In the genomic region with DNA sequence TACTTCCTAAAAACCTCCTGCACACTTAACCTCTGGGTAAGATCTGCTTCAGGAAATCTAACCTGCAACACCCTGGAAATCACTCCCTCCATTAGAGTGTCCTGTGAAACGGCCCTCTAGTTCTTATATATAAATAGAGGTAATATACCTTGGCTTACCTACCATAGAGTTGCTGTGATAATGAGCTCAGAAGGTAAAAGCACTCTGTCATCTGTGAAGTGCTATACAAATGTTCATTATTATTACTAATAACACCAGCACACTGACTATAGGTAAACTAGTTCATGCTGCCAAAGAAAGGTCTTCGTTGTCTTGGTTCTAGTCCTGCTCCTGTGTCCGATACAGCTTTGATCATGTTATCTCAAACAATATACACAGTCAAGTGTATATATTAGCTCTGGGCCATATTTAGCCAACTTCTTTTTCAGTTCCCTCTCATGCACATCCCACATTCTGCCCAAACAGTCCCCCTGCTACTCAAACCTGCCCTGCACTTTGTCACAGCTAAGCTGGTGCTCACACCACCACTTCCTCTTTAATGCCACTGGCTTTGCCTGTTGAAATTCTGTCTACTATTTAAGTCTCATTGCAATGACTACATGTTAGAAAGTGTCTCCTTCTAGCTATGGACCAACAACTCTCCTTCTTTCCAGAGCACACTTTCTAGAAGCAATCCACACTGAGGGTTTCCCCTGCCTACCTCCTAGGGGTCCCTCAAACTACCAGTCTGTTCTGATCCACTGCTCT, we compare ENCODE assay signal across 13 cellular contexts. TPM values are rescaled to one million over a fixed set of nuclear protein-coding genes. Genes with fewer than 3 reads are reported as not detected.
DNase-seq lines count a peak whose midpoint lies in the region; ATAC-seq and TF ChIP-seq lines count a peak whose summit lies in the region.
"Had no signal": no experiment of that assay in that cellular context is flagged by ENCODE, and none has a peak within 500 bp of the region (broad histone marks: within the 10 kb centered on the region; RNA-seq: fewer than 3 reads in every experiment).

No MANE protein-coding gene starts in this region.

- H3K36me3 ChIP-seq in mesenchymal stem cell (ENCODE audit: control insufficient read depth in 1 of 2, insufficient read depth in 2 of 2, low read depth in 1 of 2, low read length in 2 of 2) (peaks cover 0 to 42% of the 10 kb centered on the region in 2 experiments), ovary (no peaks in the 10 kb centered on the region)
- H3K36me3 ChIP-seq: gastrocnemius medialis, Peyer's patch had no signal

- WGBS in H9 (ENCODE audit: extremely low coverage, insufficient read length, low lambda C conversion rate) = no CpG with 5 or more reads among the region's 3 CpGs
- WGBS in mesenchymal stem cell = 99% methylated on average over 2 of the region's 3 CpGs
- 86 to 92% (median 89%) methylated on average over 3 of the region's 3 CpGs for WGBS in ovary, 3 donors

- H2AK5ac ChIP-seq in H9 (ENCODE audit: insufficient read length, low read length) (no peak overlapping the region), mesenchymal stem cell (ENCODE audit: low read length, severe bottlenecking) (peak overlapping the region; percentile 46)

- H3K23ac ChIP-seq in H9 (ENCODE audit: insufficient read length, low read depth, low read length) = no peak overlapping the region
- H3K23ac ChIP-seq in mesenchymal stem cell (ENCODE audit: low read length in 2 of 2) = no peak overlapping the region

- no peak overlapping the region for H3K4me3 Mint-ChIP-seq in H9
- H3K4me3 Mint-ChIP-seq: activated naive CD8-positive, alpha-beta T cell had no signal

- H3K27me3 Mint-ChIP-seq in H9 (ENCODE audit: low read depth) = no peaks in the 10 kb centered on the region

- no peaks in the 10 kb centered on the region for H4K20me1 ChIP-seq in H9 (ENCODE audit: control insufficient read depth, insufficient read depth, insufficient read length)

- no peaks in the 10 kb centered on the region for H3K9me3 ChIP-seq in H9 (ENCODE audit: control insufficient read depth, low read depth, low read length)
- no peaks in the 10 kb centered on the region for H3K9me3 ChIP-seq in mesenchymal stem cell (ENCODE audit: control insufficient read depth, low read length)
- H3K9me3 ChIP-seq in ovary = no peaks in the 10 kb centered on the region
- H3K9me3 ChIP-seq: gastrocnemius medialis, Peyer's patch, testis had no signal

- H2BK15ac ChIP-seq in H9 (ENCODE audit: low read depth, low read length) (no peak overlapping the region), mesenchymal stem cell (ENCODE audit: low read depth, poor library complexity, severe bottlenecking) (no peak overlapping the region)

- peak overlapping the region in 2 of 3 experiments; percentile 21 to 71; a peak in 2 of 7 replicates for H3K27ac Mint-ChIP-seq in H9
- H3K27ac Mint-ChIP-seq: activated naive CD8-positive, alpha-beta T cell had no signal

- H3K4me1 Mint-ChIP-seq in H9 = peaks cover 15 to 25% of the 10 kb centered on the region in 2 experiments

- H3K79me1 ChIP-seq in H9 (ENCODE audit: insufficient read depth, low read depth, low read length, poor library complexity, severe bottlenecking) = peaks cover 5% of the 10 kb centered on the region
- H3K79me1 ChIP-seq in mesenchymal stem cell (replicated peaks; ENCODE audit: low read length, poor library complexity, severe bottlenecking) = peaks cover 31% of the 10 kb centered on the region

- H3T11ph ChIP-seq in H9 (ENCODE audit: low read length) = no peak overlapping the region

- no peak overlapping the region for H3K27ac ChIP-seq in H9 (ENCODE audit: insufficient read length, low read depth, low read length)
- H3K27ac ChIP-seq in mesenchymal stem cell (ENCODE audit: low read length, poor library complexity, severe bottlenecking) = no peak overlapping the region
- no peak overlapping the region for H3K27ac ChIP-seq in ovary
- H3K27ac ChIP-seq: gastrocnemius medialis, Peyer's patch, testis had no signal

- ATAC-seq in GM18861 (IDR thresholded peaks at IDR 0.05; ENCODE audit: unreplicated experiment) (peak; percentile 74), HG03575 (IDR thresholded peaks at IDR 0.05; ENCODE audit: extremely low read depth, insufficient number of reproducible peaks, low FRiP score, unreplicated experiment) (peak; percentile 71)
- ATAC-seq: gastrocnemius medialis, right cardiac atrium had no signal

- intact Hi-C loops in ovary (cut with DNase I) = loop anchor here in 2 of 4 donors (10.0 kb wide), 2 partner anchors 624 to 1824 kb away; no protein-coding TSS in a partner anchor

- H3K4me2 ChIP-seq in H9 (ENCODE audit: insufficient read depth, insufficient read length, low read length) = no peak overlapping the region
- H3K4me2 ChIP-seq in mesenchymal stem cell (ENCODE audit: low read length, poor library complexity, severe bottlenecking) = no peak overlapping the region

- no peak for TF ChIP-seq EP300 in ovary (IDR thresholded peaks at IDR 0.05)

- H2BK120ac ChIP-seq in H9 (ENCODE audit: low read depth, low read length, poor library complexity, severe bottlenecking) = no peak overlapping the region
- H2BK120ac ChIP-seq in mesenchymal stem cell (ENCODE audit: low read depth, low read length) = no peak overlapping the region

- H4K8ac ChIP-seq in H9 (replicated peaks; ENCODE audit: insufficient read length, low read depth, low read length) = no peak overlapping the region
- no peak overlapping the region for H4K8ac ChIP-seq in mesenchymal stem cell (ENCODE audit: low read length)

- H4K5ac ChIP-seq in H9 (ENCODE audit: insufficient read length, low read depth, low read length) = no peak overlapping the region

- H3K18ac ChIP-seq in H9 (ENCODE audit: insufficient read length, low read depth, low read length) (no peak overlapping the region), mesenchymal stem cell (ENCODE audit: low read depth in 1 of 2, low read length in 2 of 2) (no peak overlapping the region)

- H4K91ac ChIP-seq in H9 (ENCODE audit: insufficient read length, low read depth, low read length) (no peak overlapping the region), mesenchymal stem cell (ENCODE audit: low read length) (no peak overlapping the region)

- H3K4me1 ChIP-seq in H9 (ENCODE audit: insufficient read depth, low read length) (no peaks in the 10 kb centered on the region; the same call in 1 of the 2 replicates), mesenchymal stem cell (ENCODE audit: control insufficient read depth, insufficient read depth, low read depth, low read length) (peaks cover 8% of the 10 kb centered on the region), ovary (ENCODE audit: insufficient read depth) (no peaks in the 10 kb centered on the region)
- H3K4me1 ChIP-seq: testis had no signal

- H3K23me2 ChIP-seq in H9 (ENCODE audit: insufficient read length, low read depth, low read length, poor library complexity, severe bottlenecking) = peaks cover 5% of the 10 kb centered on the region

- no peak overlapping the region for H3K4me3 ChIP-seq in mesenchymal stem cell (ENCODE audit: insufficient read depth in 1 of 2, low read depth in 1 of 2, low read length in 2 of 2)
- H3K4me3 ChIP-seq in ovary = no peak overlapping the region
- H3K4me3 ChIP-seq: gastrocnemius medialis, Peyer's patch, testis had no signal

- no peak overlapping the region for H3K4ac ChIP-seq in H9 (ENCODE audit: low read depth, low read length)
- H3K4ac ChIP-seq in mesenchymal stem cell (ENCODE audit: low read depth in 1 of 2, low read length in 2 of 2) = peak overlapping the region in 1 of 2 experiments; percentile 46

- DNase-seq in H9 (no peak), mesenchymal stem cell (no peak), ovary (no peak), COLO668 (lab: John Stamatoyannopoulos, UW; ENCODE audit: unreplicated experiment) (no peak), HCEC 1CT (no peak)
- no peak for DNase-seq in activated CD8-positive, alpha-beta memory T cell treated with anti-CD3 and anti-CD28 coated beads for 24 hours
- DNase-seq: gastrocnemius medialis, right cardiac atrium, testis had no signal

- peaks cover 2% of the 10 kb centered on the region; the same call in 1 of the 2 replicates for H3K79me2 ChIP-seq in H9 (ENCODE audit: insufficient read depth, low read length)

- H2BK5ac ChIP-seq in H9 (ENCODE audit: insufficient read length, low read length) (no peak overlapping the region), mesenchymal stem cell (ENCODE audit: low read depth, low read length, poor library complexity, severe bottlenecking) (no peak overlapping the region)

- H3K56ac ChIP-seq in H9 (ENCODE audit: insufficient read length, low read depth, low read length) = no peak overlapping the region

- no peak overlapping the region for H2BK20ac ChIP-seq in H9 (ENCODE audit: low read depth, low read length, poor library complexity, severe bottlenecking)

- no peak for TF ChIP-seq POLR2A in ovary (IDR thresholded peaks at IDR 0.05)

- peaks cover 31 to 68% (median 57%) of the 10 kb centered on the region in 3 experiments; a peak in 6 of 7 replicates for H3K36me3 Mint-ChIP-seq in H9 (ENCODE audit: insufficient read depth in 1 of 3, low read depth in 3 of 3)
- H3K36me3 Mint-ChIP-seq: activated naive CD8-positive, alpha-beta T cell had no signal

- TF ChIP-seq CTCF in H9 (conservative IDR thresholded peaks at IDR 0.05) = no peak
- TF ChIP-seq CTCF in ovary (IDR thresholded peaks at IDR 0.05) = no peak

- H3K9ac ChIP-seq in H9 (ENCODE audit: extremely low read depth, insufficient read length, low read length) (no peak overlapping the region), mesenchymal stem cell (ENCODE audit: low read length) (no peak overlapping the region)

- H2AFZ ChIP-seq in H9 (ENCODE audit: low read length) = no peak overlapping the region
- H2AFZ ChIP-seq in mesenchymal stem cell (ENCODE audit: low read depth, low read length) = no peak overlapping the region

- H3K27me3 ChIP-seq in H9 (ENCODE audit: insufficient read depth, low read length) = no peaks in the 10 kb centered on the region
- H3K27me3 ChIP-seq in mesenchymal stem cell (ENCODE audit: control insufficient read depth in 1 of 2, insufficient read depth in 1 of 2, low read length in 2 of 2) = no peaks in the 10 kb centered on the region
- H3K27me3 ChIP-seq in ovary = no peaks in the 10 kb centered on the region
- H3K27me3 ChIP-seq: Peyer's patch, testis had no signal

- no peaks in the 10 kb centered on the region for H3K9me3 Mint-ChIP-seq in H9

- H2BK12ac ChIP-seq in H9 (ENCODE audit: insufficient read length, low read depth, low read length) (no peak overlapping the region), mesenchymal stem cell (ENCODE audit: low read length in 2 of 2) (no peak overlapping the region)

- H3K14ac ChIP-seq in H9 (ENCODE audit: insufficient read depth, low read length) = no peak overlapping the region
- H3K14ac ChIP-seq in mesenchymal stem cell (ENCODE audit: low read length in 2 of 2) = peak overlapping the region in 1 of 2 experiments; percentile 62

RNA-seq across cellular contexts. Expression of a gene that starts 5.1 kb away (rescaled TPM):
- 24.5 and 24.6 TPM in 2 replicates for total RNA-seq in H9 (2021)
- polyA plus RNA-seq in mesenchymal stem cell (2013, experiment 1 of 2) = 6.2 TPM
- 6.5 TPM for polyA plus RNA-seq in mesenchymal stem cell (2013, experiment 2 of 2)
- 1 to 10 TPM in 1 of 7 donors, under 1 TPM in 4, not detected in 2; 0.17 to 1.3 (median 0.45) TPM for total RNA-seq in ovary
- polyA plus RNA-seq in ovary = under 1 TPM; 0.12 to 0.45 TPM
- total RNA-seq: gastrocnemius medialis had no signal

Comparison
In these comparisons a context has a peak if more than half of its experiments do, and no peak if none do; other contexts are left out.
1. RNA of a gene that starts 5.1 kb away (total RNA-seq): 24.5 to 24.6 TPM in H9; 0.17 to 1.3 TPM in ovary; every median in the first group is over 10 times any median in the second.